35 cellular contexts compared by ENCODE assay signal in genomic region chr1:30771005-30771404, GRCh38. TPM values are rescaled to one million over a fixed set of nuclear protein-coding genes. Genes with fewer than 3 reads are reported as not detected.
"Had no signal": no experiment of that assay in that cellular context is flagged by ENCODE, and none has a peak within 500 bp of the region (broad histone marks: within the 10 kb centered on the region; RNA-seq: fewer than 3 reads in every experiment).

No MANE protein-coding gene starts in this region.

- H3K9ac ChIP-seq: KMS-11 had no signal

- DNase-seq: Karpas-422, Kasumi-1, KG1, MG63, MM.1S, MV-4-11, NCI-H1048, NCI-H1092, NCI-H1105, NCI-H1105 treated with DMSO at 0.1 percent for 48 hours, NCI-H1417, NCI-H1417 treated with DMSO at 0.1 percent for 48 hours, NCI-H1436, NCI-H1436 treated with DMSO at 0.1 percent for 48 hours, NCI-H146, NCI-H1694, NCI-H1694 treated with DMSO at 0.1 percent for 48 hours, NCI-H187, NCI-H187 treated with DMSO at 0.1 percent for 48 hours, NCI-H1930, NCI-H2029, NCI-H2029 treated with DMSO at 0.1 percent for 48 hours, NCI-H2081, NCI-H2081 treated with DMSO at 0.1 percent for 48 hours, NCI-H2107, NCI-H2171, NCI-H2171 treated with DMSO at 0.1 percent for 48 hours, NCI-H2227 treated with DMSO at 0.1 percent for 48 hours, NCI-H226, NCI-H345, NCI-H446, NCI-H446 treated with DMSO at 0.1 percent for 48 hours had no signal

- H3K9me3 ChIP-seq: MG63 had no signal

- H3K27ac ChIP-seq: KMS-11 had no signal

- H3K4me3 ChIP-seq: MG63 had no signal

- H3K4me2 ChIP-seq: KMS-11 had no signal

- H3K27me3 ChIP-seq: MG63 had no signal

- H3K36me3 ChIP-seq: MG63 had no signal

RNA-seq across cellular contexts. Expression of gene LAPTM5, which starts 13.4 kb away (rescaled TPM):
- total RNA-seq: NCI-H460 had no signal

RNA-seq across cellular contexts. Expression of gene MATN1, which starts 47.6 kb away (rescaled TPM):
- total RNA-seq: M059J had no signal
